Comparison of ENCODE assay signal across 37 cellular contexts in the genomic region with DNA sequence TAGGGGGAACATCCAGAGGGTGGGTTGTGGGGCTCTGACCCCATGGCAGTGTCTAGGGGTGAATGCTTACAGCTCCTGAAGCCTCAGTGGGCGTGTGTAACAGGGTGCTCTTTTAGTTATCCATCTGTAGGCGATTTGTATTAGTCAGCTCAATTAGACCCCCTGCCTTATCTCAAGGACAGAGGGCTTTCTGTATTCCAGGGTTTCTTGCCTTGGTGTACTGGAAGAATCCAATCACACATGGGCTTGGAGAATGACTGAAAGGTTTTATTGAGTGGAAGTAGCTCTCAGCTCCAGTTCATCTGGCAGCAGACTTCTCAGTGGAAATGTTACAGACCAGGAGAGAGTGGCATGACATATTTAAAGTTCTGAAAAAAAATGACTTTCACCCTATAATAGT.
"Had no signal": no experiment of that assay in that cellular context is flagged by ENCODE, and none has a peak within 500 bp of the region (broad histone marks: within the 10 kb centered on the region; RNA-seq: fewer than 3 reads in every experiment).

No MANE protein-coding gene starts in this region.

- DNase-seq: activated B cell treated with CpG ODN at 0.5 μM for 24 hours; activated CD4-positive, alpha-beta memory T cell treated with anti-CD3 and anti-CD28 coated beads for 36 hours; activated CD4-positive, alpha-beta T cell treated with anti-CD3 and anti-CD28 coated beads for 4 hours; activated CD4-positive, alpha-beta T cell treated with anti-CD3 and anti-CD28 coated beads, Interleukin-2, amount 10 ng/mL, durations not matched to agents 24 days and 14 days; activated CD4-positive, alpha-beta T cell treated with anti-CD3 and anti-CD28 coated beads, Interleukin-2, amount 50 U/mL, for 1 hour; activated CD4-positive, alpha-beta T cell treated with anti-CD3 and anti-CD28 coated beads, Interleukin-2, amount 50 U/mL, for 4 hours; activated CD4-positive, CD25-positive, alpha-beta regulatory T cell treated with anti-CD3 and anti-CD28 coated beads, Interleukin-2, amount 50 U/mL, for 72 hours; activated CD8-positive, alpha-beta memory T cell treated with anti-CD3 and anti-CD28 coated beads, Interleukin-2, amount 50 U/mL, for 4 hours; activated CD8-positive, alpha-beta T cell treated with anti-CD3 and anti-CD28 coated beads for 36 hours; activated effector memory CD4-positive, alpha-beta T cell treated with anti-CD3 and anti-CD28 coated beads, Interleukin-2, amount 50 U/mL, for 16 hours; activated gamma-delta T cell treated with Interleukin-2 at 50 U/mL for 16 hours; activated naive CD4-positive, alpha-beta T cell; activated naive CD4-positive, alpha-beta T cell treated with anti-CD3 and anti-CD28 coated beads for 36 hours; activated naive CD4-positive, alpha-beta T cell treated with anti-CD3 and anti-CD28 coated beads, Interleukin-2, amount 50 U/mL, for 16 hours; activated naive CD8-positive, alpha-beta T cell treated with anti-CD3 and anti-CD28 coated beads for 36 hours; activated T-cell treated with anti-CD3 and anti-CD28 coated beads for 4 hours; activated T-cell treated with anti-CD3 and anti-CD28 coated beads, Interleukin-2, amount 50 U/mL, for 1 hour; activated T-cell treated with anti-CD3 and anti-CD28 coated beads, Interleukin-2, amount 50 U/mL, for 4 hours; activated T-cell treated with anti-CD3 and anti-CD28 coated beads, Interleukin-2, amount 50 U/mL, for 72 hours; adrenal gland; amniotic stem cell; aorta; body of pancreas; brain microvascular endothelial cell; central memory CD4-positive, alpha-beta T cell; T-helper 1 cell; T-helper 2 cell; T-helper 9 cell had no signal

- H3K9me3 ChIP-seq: adrenal gland, body of pancreas had no signal

- H3K27ac Mint-ChIP-seq: activated B cell treated with CpG ODN at 0.5 μM for 24 hours; activated CD4-positive, alpha-beta memory T cell treated with anti-CD3 and anti-CD28 coated beads for 36 hours; activated CD4-positive, alpha-beta T cell treated with anti-CD3 and anti-CD28 coated beads, Interleukin-2, amount 10 ng/mL, durations not matched to agents 24 days and 14 days; activated CD8-positive, alpha-beta T cell treated with anti-CD3 and anti-CD28 coated beads for 36 hours; activated naive CD4-positive, alpha-beta T cell treated with anti-CD3 and anti-CD28 coated beads for 36 hours; activated naive CD4-positive, alpha-beta T cell treated with anti-CD3 and anti-CD28 coated beads, Interleukin-2, amount 50 U/mL, for 72 hours; activated naive CD8-positive, alpha-beta T cell treated with anti-CD3 and anti-CD28 coated beads for 36 hours; activated T-cell treated with anti-CD3 and anti-CD28 coated beads, Interleukin-2, amount 50 U/mL, for 72 hours; activated T-helper 1 cell treated with anti-CD3 and anti-CD28 coated beads, Interleukin-12 subunit alpha, Interleukin-12 subunit beta, Interleukin-2, Interleukin-4 antibody, amounts not matched to agents 30 ng/mL and 10 ng/mL and 1 ng/mL, durations not matched to agents 14 hours and 24 hours and 36 hours; activated T-helper 17 cell treated with anti-CD3 and anti-CD28 coated beads, Interleukin-2, amount 50 U/mL, for 72 hours; T-helper 1 cell treated with Interleukin-12 subunit alpha and Interleukin-12 subunit beta and Interleukin-4 antibody, amounts not matched to agents 30 μg/mL and 1 μg/mL, for 36 hours; T-helper 2 cell treated with Interferon-gamma antibody and Interleukin-4, amounts not matched to agents 5 μg/mL and 100 μg/mL, for 36 hours had no signal

- FAIRE-seq: astrocyte, TTC549 had no signal

- H3K27ac ChIP-seq: adrenal gland, body of pancreas, brain microvascular endothelial cell, breast epithelium, VCaP had no signal

- H3K36me3 Mint-ChIP-seq: activated CD4-positive, alpha-beta memory T cell treated with anti-CD3 and anti-CD28 coated beads for 36 hours; activated naive CD4-positive, alpha-beta T cell treated with anti-CD3 and anti-CD28 coated beads, Interleukin-2, amount 50 U/mL, for 72 hours; activated naive CD8-positive, alpha-beta T cell treated with anti-CD3 and anti-CD28 coated beads for 36 hours had no signal

- H3K4me1 Mint-ChIP-seq: activated B cell treated with CpG ODN at 0.5 μM for 24 hours; activated CD4-positive, alpha-beta T cell treated with anti-CD3 and anti-CD28 coated beads, Interleukin-2, amount 10 ng/mL, durations not matched to agents 24 days and 14 days; activated naive CD8-positive, alpha-beta T cell treated with anti-CD3 and anti-CD28 coated beads for 36 hours; activated T-helper 17 cell treated with anti-CD3 and anti-CD28 coated beads, Interleukin-2, amount 50 U/mL, for 72 hours had no signal

- H3K9me3 Mint-ChIP-seq: activated CD4-positive, alpha-beta T cell treated with anti-CD3 and anti-CD28 coated beads, Interleukin-2, amount 10 ng/mL, durations not matched to agents 24 days and 14 days had no signal

- H3K4me3 Mint-ChIP-seq: activated B cell treated with CpG ODN at 0.5 μM for 24 hours; activated CD4-positive, alpha-beta memory T cell treated with anti-CD3 and anti-CD28 coated beads for 36 hours; activated CD4-positive, alpha-beta T cell treated with anti-CD3 and anti-CD28 coated beads, Interleukin-2, amount 10 ng/mL, durations not matched to agents 24 days and 14 days; activated CD8-positive, alpha-beta T cell treated with anti-CD3 and anti-CD28 coated beads for 36 hours; activated naive CD4-positive, alpha-beta T cell treated with anti-CD3 and anti-CD28 coated beads for 36 hours; activated naive CD8-positive, alpha-beta T cell treated with anti-CD3 and anti-CD28 coated beads for 36 hours; activated T-cell treated with anti-CD3 and anti-CD28 coated beads, Interleukin-2, amount 50 U/mL, for 4 hours; activated T-cell treated with anti-CD3 and anti-CD28 coated beads, Interleukin-2, amount 50 U/mL, for 72 hours; activated T-helper 1 cell treated with anti-CD3 and anti-CD28 coated beads, Interleukin-12 subunit alpha, Interleukin-12 subunit beta, Interleukin-2, Interleukin-4 antibody, amounts not matched to agents 30 ng/mL and 10 ng/mL and 1 ng/mL, durations not matched to agents 14 hours and 24 hours and 36 hours; activated T-helper 17 cell treated with anti-CD3 and anti-CD28 coated beads, Interleukin-2, amount 50 U/mL, for 72 hours; T-helper 1 cell treated with Interleukin-12 subunit alpha and Interleukin-12 subunit beta and Interleukin-4 antibody, amounts not matched to agents 30 μg/mL and 1 μg/mL, for 36 hours; T-helper 2 cell treated with Interferon-gamma antibody and Interleukin-4, amounts not matched to agents 5 μg/mL and 100 μg/mL, for 36 hours had no signal

- H3K4me3 ChIP-seq: adrenal gland, body of pancreas, breast epithelium had no signal

- H3K27me3 Mint-ChIP-seq: activated B cell treated with CpG ODN at 0.5 μM for 24 hours; activated CD4-positive, alpha-beta memory T cell treated with anti-CD3 and anti-CD28 coated beads for 36 hours; activated CD4-positive, alpha-beta T cell treated with anti-CD3 and anti-CD28 coated beads, Interleukin-2, amount 10 ng/mL, durations not matched to agents 24 days and 14 days; activated CD8-positive, alpha-beta T cell treated with anti-CD3 and anti-CD28 coated beads for 36 hours; activated naive CD8-positive, alpha-beta T cell treated with anti-CD3 and anti-CD28 coated beads for 36 hours; activated T-helper 17 cell treated with anti-CD3 and anti-CD28 coated beads, Interleukin-2, amount 50 U/mL, for 72 hours had no signal

- H3K4me1 ChIP-seq: adrenal gland, body of pancreas, breast epithelium had no signal

- H3K36me3 ChIP-seq: adrenal gland, brain microvascular endothelial cell, breast epithelium had no signal
